Comparison of ENCODE assay signal across 26 cellular contexts in the genomic region with DNA sequence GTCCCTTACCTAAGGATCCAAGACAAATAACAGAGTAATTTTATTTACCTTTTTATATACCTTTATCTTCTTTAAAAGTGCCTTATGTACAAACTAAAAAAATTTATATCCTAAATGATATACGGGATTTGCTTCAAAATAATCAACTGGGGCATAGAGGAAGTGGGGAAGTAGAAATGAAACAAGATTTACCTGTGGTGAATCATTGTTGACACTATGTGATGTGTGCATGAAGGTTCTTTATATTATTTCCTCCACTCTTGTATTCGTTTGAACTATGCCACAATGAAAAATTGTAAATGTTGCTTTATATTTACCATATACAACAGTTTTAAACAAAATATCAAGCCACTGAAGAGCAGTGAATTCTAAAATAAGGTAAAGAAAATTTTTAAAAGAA. TPM values are rescaled to one million over a fixed set of nuclear protein-coding genes. Genes with fewer than 3 reads are reported as not detected.
"Had no signal": no experiment of that assay in that cellular context is flagged by ENCODE, and none has a peak within 500 bp of the region (broad histone marks: within the 10 kb centered on the region; RNA-seq: fewer than 3 reads in every experiment).

No MANE protein-coding gene starts in this region.

- ATAC-seq: effector memory CD8-positive, alpha-beta T cell; esophagus mucosa; gastrocnemius medialis; left lung; naive thymus-derived CD4-positive, alpha-beta T cell; right lobe of liver; stimulated activated naive B cell treated with anti-CD40 and anti-IgM and Interleukin-4, amounts not matched to agents 10 μg/mL and 1 μg/mL and 100 μg/mL, for 72 hours; upper lobe of right lung had no signal

- H3K4me1 Mint-ChIP-seq: mesothelial cell of epicardium; naive thymus-derived CD4-positive, alpha-beta T cell; nephron; neural progenitor cell; stimulated activated naive B cell treated with anti-CD40 and anti-IgM and Interleukin-4, amounts not matched to agents 10 μg/mL and 1 μg/mL and 100 μg/mL, for 72 hours had no signal

- H3K4me2 ChIP-seq: neural progenitor cell had no signal

- H3K27ac Mint-ChIP-seq: effector memory CD8-positive, alpha-beta T cell; mesothelial cell of epicardium; naive thymus-derived CD4-positive, alpha-beta T cell; nephron; neural progenitor cell; progenitor cell of endocrine pancreas; stimulated activated naive B cell treated with anti-CD40 and anti-IgM and Interleukin-4, amounts not matched to agents 10 μg/mL and 1 μg/mL and 100 μg/mL, for 72 hours; stimulated activated naive CD8-positive, alpha-beta T cell treated with anti-CD3 and anti-CD28 coated beads, Interleukin-15, Interleukin-2, amounts not matched to agents 100 ng/mL and 50 ng/mL, for 24 hours had no signal

- H3K9me3 ChIP-seq: gastrocnemius medialis, left lung, right lobe of liver, thoracic aorta, transverse colon, upper lobe of right lung, uterus had no signal

- DNase-seq: cortex of kidney; effector memory CD8-positive, alpha-beta T cell; foreskin fibroblast; gastrocnemius medialis; head of caudate nucleus; kidney; left lung; mesenchymal stem cell; naive thymus-derived CD4-positive, alpha-beta T cell; right lobe of liver; small intestine; stimulated activated CD4-positive, alpha-beta T cell treated with anti-CD3 and anti-CD28 coated beads, Interleukin-15, amount 100 ng/mL, for 24 hours; stimulated activated CD4-positive, alpha-beta T cell treated with anti-CD3 and anti-CD28 coated beads, Interleukin-2, amount 100 ng/mL, for 48 hours; stimulated activated naive B cell treated with anti-CD40 and anti-IgM and Interleukin-4, amounts not matched to agents 10 μg/mL and 1 μg/mL and 100 μg/mL, for 72 hours; transverse colon; upper lobe of right lung; uterus had no signal

- H3K36me3 ChIP-seq: gastrocnemius medialis, left lung, neural progenitor cell, right lobe of liver, thoracic aorta, transverse colon, upper lobe of right lung, uterus had no signal

- H3K79me2 ChIP-seq: parathyroid adenoma had no signal

- H3K9me3 Mint-ChIP-seq: mesothelial cell of epicardium; nephron; neural progenitor cell; stimulated activated naive B cell treated with anti-CD40 and anti-IgM and Interleukin-4, amounts not matched to agents 10 μg/mL and 1 μg/mL and 100 μg/mL, for 72 hours had no signal

- H3K27ac ChIP-seq: gastrocnemius medialis, left lung, neural progenitor cell, parathyroid adenoma, right lobe of liver, thoracic aorta, transverse colon, upper lobe of right lung, uterus had no signal

- H3K4me3 Mint-ChIP-seq: effector memory CD8-positive, alpha-beta T cell; mesothelial cell of epicardium; naive thymus-derived CD4-positive, alpha-beta T cell; nephron; neural progenitor cell; stimulated activated naive B cell treated with anti-CD40 and anti-IgM and Interleukin-4, amounts not matched to agents 10 μg/mL and 1 μg/mL and 100 μg/mL, for 72 hours; stimulated activated naive CD8-positive, alpha-beta T cell treated with anti-CD3 and anti-CD28 coated beads, Interleukin-15, Interleukin-2, amounts not matched to agents 100 ng/mL and 50 ng/mL, for 24 hours had no signal

- H2AFZ ChIP-seq: neural progenitor cell, parathyroid adenoma had no signal

- H3K4me1 ChIP-seq: gastrocnemius medialis, left lung, neural progenitor cell, parathyroid adenoma, right lobe of liver, transverse colon, upper lobe of right lung, uterus had no signal

- H3K9ac ChIP-seq: neural progenitor cell, parathyroid adenoma had no signal

- H3K36me3 Mint-ChIP-seq: mesothelial cell of epicardium; naive thymus-derived CD4-positive, alpha-beta T cell; stimulated activated naive B cell treated with anti-CD40 and anti-IgM and Interleukin-4, amounts not matched to agents 10 μg/mL and 1 μg/mL and 100 μg/mL, for 72 hours had no signal

- H3K27me3 ChIP-seq: gastrocnemius medialis, left lung, neural progenitor cell, right lobe of liver, transverse colon, upper lobe of right lung, uterus had no signal

- H3K27me3 Mint-ChIP-seq: effector memory CD8-positive, alpha-beta T cell; progenitor cell of endocrine pancreas; stimulated activated naive CD8-positive, alpha-beta T cell treated with anti-CD3 and anti-CD28 coated beads, Interleukin-15, Interleukin-2, amounts not matched to agents 100 ng/mL and 50 ng/mL, for 24 hours had no signal

- H3K4me3 ChIP-seq: gastrocnemius medialis, left lung, neural progenitor cell, right lobe of liver, thoracic aorta, transverse colon, upper lobe of right lung, uterus had no signal

RNA-seq across cellular contexts. Expression of gene RGS7, which starts 13.0 kb away (rescaled TPM):
- total RNA-seq: esophagus mucosa; gastrocnemius medialis; kidney; left lung; lower leg skin; naive thymus-derived CD4-positive, alpha-beta T cell; right lobe of liver; thoracic aorta; upper lobe of right lung had no signal
